In the genomic region with DNA sequence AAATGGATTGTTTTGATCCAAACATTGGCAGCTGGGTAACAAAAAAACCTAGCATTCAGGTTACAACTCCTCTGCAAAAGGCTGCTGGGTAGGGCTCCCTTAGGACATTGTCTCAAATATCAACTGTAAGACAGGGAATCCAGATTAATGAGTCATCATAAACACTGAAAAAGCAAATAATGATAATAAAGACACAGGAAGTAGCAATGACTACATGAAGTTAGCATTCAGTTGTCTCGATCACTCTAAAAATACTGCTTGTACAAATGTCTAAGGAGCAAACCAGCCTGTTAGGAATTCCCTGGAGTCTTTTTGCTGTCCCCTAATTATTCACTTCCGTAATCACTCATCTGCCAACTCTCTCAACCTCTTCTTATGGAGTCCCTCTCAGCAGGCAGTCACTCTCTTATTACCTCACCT, we compare ENCODE assay signal across 9 cellular contexts.
DNase-seq lines count a peak whose midpoint lies in the region; ATAC-seq and TF ChIP-seq lines count a peak whose summit lies in the region.
"Had no signal": no experiment of that assay in that cellular context is flagged by ENCODE, and none has a peak within 500 bp of the region (broad histone marks: within the 10 kb centered on the region; RNA-seq: fewer than 3 reads in every experiment).

No MANE protein-coding gene starts in this region.

- H3K27me3 ChIP-seq in kidney epithelial cell (ENCODE audit: control insufficient read depth, insufficient read depth, low read length) (peaks cover 2% of the 10 kb centered on the region), thyroid gland (no peaks in the 10 kb centered on the region)

- WGBS in thyroid gland, 2 donors: 57 to 62% methylated on average over 2 of the region's 2 CpGs

- intact Hi-C loops in thyroid gland (cut with DNase I): no loop called here

- no peak for TF ChIP-seq POLR2A in thyroid gland (IDR thresholded peaks at IDR 0.05)

- DNase-seq in NCI-H1417 (lab: John Stamatoyannopoulos, UW): peak in 2 of 3 experiments; percentile 32 to 77
- peak; percentile 8 to 58 for DNase-seq in SW 1271 (lab: John Stamatoyannopoulos, UW)
- peak; percentile 5 for DNase-seq in kidney epithelial cell (ENCODE audit: low read depth)
- DNase-seq in thyroid gland: no peak
- no peak for DNase-seq in anterior cingulate cortex (lab: John Stamatoyannopoulos, UW)
- DNase-seq in T-helper 1 cell: no peak
- DNase-seq: SHP77 had no signal

- no peak for TF ChIP-seq CTCF in C4-2B (conservative IDR thresholded peaks at IDR 0.05)
- no peak for TF ChIP-seq CTCF in kidney epithelial cell (IDR thresholded peaks at IDR 0.05; ENCODE audit: insufficient read depth, low read length, poor library complexity, severe bottlenecking)
- no peak for TF ChIP-seq CTCF in thyroid gland (IDR thresholded peaks at IDR 0.05)

- H3K27ac ChIP-seq in C4-2B (peak overlapping the region; percentile 45; the same call in 1 of the 2 replicates), thyroid gland (no peak overlapping the region)

- H3K36me3 ChIP-seq in kidney epithelial cell (ENCODE audit: control insufficient read depth, insufficient read depth, low read length) (no peaks in the 10 kb centered on the region), thyroid gland (no peaks in the 10 kb centered on the region)

- no peaks in the 10 kb centered on the region for H3K9me3 ChIP-seq in thyroid gland

- no peaks in the 10 kb centered on the region for H3K4me1 ChIP-seq in thyroid gland

- ATAC-seq in GM18867 (IDR thresholded peaks at IDR 0.05; ENCODE audit: unreplicated experiment): no peak

- H3K4me3 ChIP-seq in kidney epithelial cell (ENCODE audit: low read depth, low read length) (no peak overlapping the region), thyroid gland (replicated peaks in 1 of 3) (no peak overlapping the region)

Comparison
In these comparisons a context has a peak if more than half of its experiments do, and no peak if none do; other contexts are left out.
1. DNase-seq: peak in NCI-H1417 (2 of 3), SW 1271 (2 of 2) and kidney epithelial cell (single experiment); none in thyroid gland (0 of 2), anterior cingulate cortex (0 of 58) and T-helper 1 cell (0 of 5).